Comparison of ENCODE assay signal across 9 cellular contexts in genomic region chr19:48806818-48807589, GRCh38. TPM values are rescaled to one million over a fixed set of nuclear protein-coding genes. Genes with fewer than 3 reads are reported as not detected.
A peak's percentile ranks its signal among the peaks of the same experiment; 100 is the strongest.
DNase-seq lines count a peak whose midpoint lies in the region; ATAC-seq, FAIRE-seq and TF ChIP-seq lines count a peak whose summit lies in the region.
"Had no signal": no experiment of that assay in that cellular context is flagged by ENCODE, and none has a peak within 500 bp of the region (broad histone marks: within the 10 kb centered on the region; RNA-seq: fewer than 3 reads in every experiment).

No MANE protein-coding gene starts in this region.

- ATAC-seq in pancreas = peak; percentile 17 to 46 (median 44)

- H3K79me1 ChIP-seq in H1 (ENCODE audit: low read depth, low read length) = no peaks in the 10 kb centered on the region; the same call in 1 of the 2 replicates

- DNase-seq in GM03348 (ENCODE audit: low spot score) (peak; percentile 59), NCI-H2227 (lab: John Stamatoyannopoulos, UW; ENCODE audit: unreplicated experiment) (peak; percentile 10), H1 (ENCODE audit: low read depth in 1 of 2, low spot score in 2 of 2) (peak in 1 of 2 experiments; percentile 55), pancreas (no peak), NCI-H2107 (lab: John Stamatoyannopoulos, UW) (no peak), PC-9 (no peak)
- DNase-seq in activated naive CD4-positive, alpha-beta T cell treated with anti-CD3 and anti-CD28 coated beads, Interleukin-2, amount 50 U/mL, for 16 hours = no peak

- no peak overlapping the region for H3K23ac ChIP-seq in H1 (ENCODE audit: insufficient read length)

- TF ChIP-seq RAD21 in H1 (IDR thresholded peaks at IDR 0.05 in 1 of 2, conservative IDR thresholded peaks at IDR 0.05 in 1 of 2; ENCODE audit: low read depth in 2 of 2, low read length in 2 of 2) = no peak

- no peak overlapping the region for H2AFZ ChIP-seq in H1 (ENCODE audit: low read length)
- no peak overlapping the region for H2AFZ ChIP-seq in PC-9

- H3K79me2 ChIP-seq in H1 (ENCODE audit: control insufficient read depth in 1 of 2, insufficient read depth in 2 of 2, low read length in 2 of 2) (0 out of 4 replicates have a peak, but pooled peaks cover 0 to 7% of the 10 kb centered on the region in 2 experiments), PC-9 (ENCODE audit: low read depth) (no peaks in the 10 kb centered on the region)

- H3K23me2 ChIP-seq in H1 (ENCODE audit: low read depth, low read length) = peaks cover 6% of the 10 kb centered on the region; the same call in 1 of the 2 replicates

- H3K4me2 ChIP-seq in H1 (ENCODE audit: insufficient read depth in 1 of 2, low read depth in 2 of 2, low read length in 2 of 2) (peak overlapping the region; percentile 21 to 26; a peak in 1 of 4 replicates), PC-9 (no peak overlapping the region)

- no peak overlapping the region; the same call in 1 of the 2 replicates for H2BK12ac ChIP-seq in H1 (ENCODE audit: low read depth, low read length)

- peak overlapping the region; percentile 74; the same call in 1 of the 2 replicates for H2BK5ac ChIP-seq in H1 (ENCODE audit: low read depth, low read length)

- H2BK120ac ChIP-seq in H1 (replicated peaks; ENCODE audit: low read depth, low read length) = no peak overlapping the region

- peak overlapping the region in 1 of 4 experiments; percentile 3; a peak in 1 of 8 replicates for H3K4me3 ChIP-seq in H1 (ENCODE audit: extremely low read depth in 1 of 4, insufficient read depth in 2 of 4, low read depth in 3 of 4, low read length in 4 of 4)
- no peak overlapping the region for H3K4me3 ChIP-seq in pancreas
- H3K4me3 ChIP-seq in PC-9 = no peak overlapping the region

- peak overlapping the region; percentile 34 for H4K5ac ChIP-seq in H1 (ENCODE audit: insufficient read length, low read depth, low read length)

- no peak overlapping the region for H2BK20ac ChIP-seq in H1 (ENCODE audit: low read length)

- H3K9ac ChIP-seq in H1 (replicated peaks in 1 of 4; ENCODE audit: extremely low read depth in 1 of 4, low read depth in 3 of 4, low read length in 3 of 4) = no peak overlapping the region

- intact Hi-C loops in pancreas (cut with DNase I) = no loop called here
- intact Hi-C loops in PC-9 (cut with micrococcal nuclease; ENCODE audit: unreplicated experiment) = no loop called here

- peaks cover 66% of the 10 kb centered on the region for H3F3A ChIP-seq in PC-9 (ENCODE audit: insufficient read depth, low read depth)

- H4K91ac ChIP-seq in H1 (replicated peaks; ENCODE audit: insufficient read length, low read length) = peak overlapping the region; percentile 78

- 0 out of 2 replicates have a peak overlapping the region, but pooled peaks have one; percentile 77 for H2BK15ac ChIP-seq in H1 (ENCODE audit: low read length)

- H3K14ac ChIP-seq in H1 (ENCODE audit: insufficient read length) = no peak overlapping the region

- peak overlapping the region; percentile 12 for H3K4ac ChIP-seq in H1 (replicated peaks; ENCODE audit: insufficient read length, low read depth, low read length)

- H3K27me3 ChIP-seq in H1 (replicated peaks in 1 of 4; ENCODE audit: control insufficient read depth in 3 of 4, extremely low read depth in 1 of 4, insufficient read depth in 3 of 4, low read length in 3 of 4) = peaks cover 0 to 11% (median 0%) of the 10 kb centered on the region in 4 experiments; a peak in 3 of 7 replicates
- no peaks in the 10 kb centered on the region for H3K27me3 ChIP-seq in pancreas
- H3K27me3 ChIP-seq in PC-9 (ENCODE audit: insufficient read depth, low read depth) = no peaks in the 10 kb centered on the region

- TF ChIP-seq POLR2A in H1 (IDR thresholded peaks at IDR 0.05; ENCODE audit: control extremely low read depth in 1 of 2, low read depth in 2 of 2, low read length in 2 of 2) = no peak

- FAIRE-seq in H1 (lab: Jason Lieb, UNC) = no peak
- FAIRE-seq in pancreas (lab: Jason Lieb, UNC) = no peak
- FAIRE-seq: colon had no signal

- CTCF ChIA-PET in H1 (lab: Charles Lee; ENCODE audit: partially characterized antibody) = interaction anchor here (0.6 to 13.8 kb wide), 14 partner anchors 8 to 174 kb away, joined by 3 to 285 read pairs (median 5); partner anchors contain the start of genes FUT2 and HSD17B14
- CTCF ChIA-PET in PC-9 (lab: Charles Lee) = interaction anchor here (0.6 to 1.3 kb wide), 2 partner anchors 35 to 258 kb away, joined by 3 to 5 read pairs; partner anchors contain the start of gene NTF4

- peak overlapping the region; percentile 39; the same call in 1 of the 2 replicates for H4K8ac ChIP-seq in H1 (ENCODE audit: extremely low read depth, insufficient read depth, low read length)

- no peaks in the 10 kb centered on the region for H3K36me3 ChIP-seq in H1 (ENCODE audit: control insufficient read depth in 2 of 4, insufficient read depth in 4 of 4, low read length in 3 of 4)
- H3K36me3 ChIP-seq in pancreas = no peaks in the 10 kb centered on the region
- H3K36me3 ChIP-seq in PC-9 (ENCODE audit: low read depth) = no peaks in the 10 kb centered on the region

- POLR2A ChIA-PET in H1 (lab: Charles Lee; ENCODE audit: partially characterized antibody) = interaction anchor here (0.8 to 3.0 kb wide), 14 partner anchors 9 to 157 kb away, joined by 3 to 13 read pairs (median 4); partner anchors contain the start of gene PPP1R15A
- POLR2A ChIA-PET in PC-9 (lab: Charles Lee; ENCODE audit: unreplicated experiment) = interaction anchor here (0.7 kb wide), 1 partner anchor 11 kb away, joined by 3 read pairs; no protein-coding TSS in a partner anchor

- BruUV-seq in PC-9 (replicated peaks; lab: Mats Ljungman, UMichigan) = no TSS peak

- TF ChIP-seq EP300 in H1 (IDR thresholded peaks at IDR 0.05; ENCODE audit: borderline replicate concordance in 1 of 2, low read depth in 2 of 2, low read length in 2 of 2) = no peak

- H3K9me2 ChIP-seq in PC-9 (ENCODE audit: insufficient read depth) = no peaks in the 10 kb centered on the region

- WGBS in H1 (ENCODE audit: extremely low coverage in 1 of 2, insufficient coverage in 1 of 2, insufficient read length in 1 of 2, insufficient replicate concordance in 2 of 2, low coverage in 1 of 2, low lambda C conversion rate in 2 of 2, missing lambda C conversion rate in 1 of 2), 2 experiments = 70% methylated on average over 14 of the region's 17 CpGs; no CpG with 5 or more reads in 1 of the 2 experiments
- 50 to 51% methylated on average over 17 of the region's 17 CpGs for WGBS in pancreas, 2 donors

- peaks cover 0 to 19% (median 13%) of the 10 kb centered on the region in 4 experiments; a peak in 6 of 7 replicates for H3K4me1 ChIP-seq in H1 (replicated peaks in 1 of 4; ENCODE audit: control insufficient read depth in 3 of 4, insufficient read depth in 4 of 4, low read length in 3 of 4)
- peaks cover 0 to 3% (median 3%) of the 10 kb centered on the region in 3 donors for H3K4me1 ChIP-seq in pancreas
- H3K4me1 ChIP-seq in PC-9 (replicated peaks; ENCODE audit: insufficient read depth) = peaks cover 29% of the 10 kb centered on the region

- H3K27ac ChIP-seq in H1 (ENCODE audit: low read depth, low read length) (peak overlapping the region; percentile 36; the same call in 1 of the 2 replicates), pancreas (peak overlapping the region in 2 of 4 donors; percentile 12 to 18), PC-9 (no peak overlapping the region)

- TF ChIP-seq CTCF in H1 (IDR thresholded peaks at IDR 0.05; ENCODE audit: control extremely low read depth in 1 of 3, insufficient read depth in 1 of 3, low read depth in 1 of 3, low read length in 3 of 3) (no peak), pancreas (IDR thresholded peaks at IDR 0.05) (no peak), PC-9 (conservative IDR thresholded peaks at IDR 0.05) (no peak)

- H4K20me1 ChIP-seq in H1 (replicated peaks in 1 of 2; ENCODE audit: control insufficient read depth in 1 of 2, insufficient read depth in 2 of 2, low read length in 2 of 2) (peaks cover 0 to 1% of the 10 kb centered on the region in 2 experiments), PC-9 (ENCODE audit: insufficient read depth) (no peaks in the 10 kb centered on the region)

- no peaks in the 10 kb centered on the region for H3K9me3 ChIP-seq in H1 (ENCODE audit: insufficient read depth in 2 of 2, low read depth in 1 of 2, low read length in 1 of 2)
- H3K9me3 ChIP-seq in pancreas = no peaks in the 10 kb centered on the region
- no peaks in the 10 kb centered on the region for H3K9me3 ChIP-seq in PC-9 (ENCODE audit: insufficient read depth, low read depth)

- H3K56ac ChIP-seq in H1 (replicated peaks; ENCODE audit: insufficient read length, low read depth, low read length) = no peak overlapping the region

- peak overlapping the region; percentile 42; the same call in 1 of the 2 replicates for H3K18ac ChIP-seq in H1 (ENCODE audit: extremely low read depth, low read length)

- H2AK5ac ChIP-seq in H1 (ENCODE audit: low read depth, low read length) = no peak overlapping the region

RNA-seq across cellular contexts. Expression of gene BCAT2, which starts 3.8 kb away (rescaled TPM):
- 42.5 and 44.5 TPM in 2 replicates for total RNA-seq in H1 (2021; fragmentation: NEBNext Ultra II Directional; extraction: Animal tissue kit (Norgen Biotek cat#: 25700))
- polyA plus RNA-seq in H1 (2011; rRNA removed) (48.7 and 77.3 TPM in 2 replicates), pancreas (10 to 100 TPM; 59.7 to 91.8 TPM)
- polyA plus RNA-seq in H1 (2011; cell fraction: cytosol; rRNA removed) = 61.0 TPM
- polyA plus RNA-seq in H1 (2011; cell fraction: nucleus; rRNA removed) = 97.8 TPM
- 33.8 to 48.3 TPM (median 44.2 TPM) in 4 replicates for polyA plus RNA-seq in H1 (2012, experiment 1 of 2)
- polyA plus RNA-seq in H1 (2012, experiment 2 of 2) = 52.5 TPM
- 28.4 TPM for polyA plus RNA-seq in H1 (2013, experiment 1 of 2)
- polyA plus RNA-seq in H1 (2013, experiment 2 of 2) = 25.3 TPM
- 22.1 and 33.4 TPM in 2 replicates for polyA minus RNA-seq in H1 (2011; rRNA and poly(A)+ RNA removed)
- polyA minus RNA-seq in H1 (2011; cell fraction: cytosol; rRNA and poly(A)+ RNA removed) = 19.2 TPM
- 26.0 TPM for polyA minus RNA-seq in H1 (2011; cell fraction: nucleus; rRNA and poly(A)+ RNA removed)
- total RNA-seq in pancreas (10 to 100 TPM; 26.6 to 53.8 (median 36.3) TPM), PC-9 (2021) (69.7 and 70.5 TPM in 2 replicates)

RNA-seq across cellular contexts. Expression of gene HSD17B14, which starts 29.3 kb away (rescaled TPM):
- 8.4 and 9.7 TPM in 2 replicates for total RNA-seq in H1 (2021; fragmentation: NEBNext Ultra II Directional; extraction: Animal tissue kit (Norgen Biotek cat#: 25700))
- polyA plus RNA-seq in H1 (2011; rRNA removed) = 25.5 and 32.7 TPM in 2 replicates
- polyA plus RNA-seq in H1 (2011; cell fraction: cytosol; rRNA removed) = 24.6 TPM
- polyA plus RNA-seq in H1 (2011; cell fraction: nucleus; rRNA removed) = 33.3 TPM
- 12.8 to 19.2 TPM (median 18.4 TPM) in 4 replicates for polyA plus RNA-seq in H1 (2012, experiment 1 of 2)
- 18.2 TPM for polyA plus RNA-seq in H1 (2012, experiment 2 of 2)
- 6.1 TPM for polyA plus RNA-seq in H1 (2013, experiment 1 of 2)
- 5.6 TPM for polyA plus RNA-seq in H1 (2013, experiment 2 of 2)
- polyA minus RNA-seq in H1 (2011; rRNA and poly(A)+ RNA removed) = 3.5 and 5.0 TPM in 2 replicates
- polyA minus RNA-seq in H1 (2011; cell fraction: cytosol; rRNA and poly(A)+ RNA removed) = 6.0 TPM
- 5.5 TPM for polyA minus RNA-seq in H1 (2011; cell fraction: nucleus; rRNA and poly(A)+ RNA removed)
- total RNA-seq in pancreas = 1 to 10 TPM in 4 of 6 donors, under 1 TPM in 2; 0.69 to 4.0 (median 1.7) TPM
- 10 to 100 TPM in 1 of 2 donors, 1 to 10 TPM in 1; 8.5 to 25.4 TPM for polyA plus RNA-seq in pancreas
- total RNA-seq in PC-9 (2021) = 20.7 and 33.6 TPM in 2 replicates

RNA-seq across cellular contexts. Expression of gene FGF21, which starts 51.7 kb away (rescaled TPM):
- 0.48 TPM in 1 of 2 replicates, not detected in the other for total RNA-seq in H1 (2021; fragmentation: NEBNext Ultra II Directional; extraction: Animal tissue kit (Norgen Biotek cat#: 25700))
- 0.80 and 2.2 TPM in 2 replicates for polyA plus RNA-seq in H1 (2011; rRNA removed)
- 1.5 TPM for polyA plus RNA-seq in H1 (2011; cell fraction: cytosol; rRNA removed)
- polyA plus RNA-seq in H1 (2011; cell fraction: nucleus; rRNA removed) = 5.9 TPM
- polyA plus RNA-seq in H1 (2012, experiment 1 of 2) = 0.41 to 0.80 TPM (median 0.75 TPM) in 3 of 4 replicates, not detected in the other
- polyA plus RNA-seq in H1 (2012, experiment 2 of 2) = 0.42 TPM
- 0.43 TPM for polyA plus RNA-seq in H1 (2013, experiment 1 of 2)
- polyA plus RNA-seq in H1 (2013, experiment 2 of 2) = 0.46 TPM
- polyA minus RNA-seq in H1 (2011; rRNA and poly(A)+ RNA removed) = 0.41 and 0.69 TPM in 2 replicates
- polyA minus RNA-seq in H1 (2011; cell fraction: cytosol; rRNA and poly(A)+ RNA removed) = not detected
- 1.9 TPM for polyA minus RNA-seq in H1 (2011; cell fraction: nucleus; rRNA and poly(A)+ RNA removed)
- total RNA-seq in pancreas = under 1 TPM in 1 of 6 donors, not detected in 5; 0.51 TPM
- not detected for polyA plus RNA-seq in pancreas
- total RNA-seq in PC-9 (2021) = 0.41 and 0.78 TPM in 2 replicates
- total RNA-seq: T-helper 2 cell treated with Interferon-gamma antibody and Interleukin-4, amounts not matched to agents 100 ng/mL and 5 ng/mL, for 36 hours had no signal

RNA-seq across cellular contexts. Expression of gene FUT1, which starts 54.6 kb away (rescaled TPM):
- 12.2 and 12.9 TPM in 2 replicates for total RNA-seq in H1 (2021; fragmentation: NEBNext Ultra II Directional; extraction: Animal tissue kit (Norgen Biotek cat#: 25700))
- polyA plus RNA-seq in H1 (2011; rRNA removed) (7.4 and 12.4 TPM in 2 replicates), pancreas (10 to 100 TPM in 1 of 2 donors, 1 to 10 TPM in 1; 7.7 to 12.7 TPM)
- polyA plus RNA-seq in H1 (2011; cell fraction: cytosol; rRNA removed) = 10.5 TPM
- 13.8 TPM for polyA plus RNA-seq in H1 (2011; cell fraction: nucleus; rRNA removed)
- polyA plus RNA-seq in H1 (2012, experiment 1 of 2) = 6.4 to 7.6 TPM (median 7.4 TPM) in 4 replicates
- 6.4 TPM for polyA plus RNA-seq in H1 (2012, experiment 2 of 2)
- polyA plus RNA-seq in H1 (2013, experiment 1 of 2) = 8.6 TPM
- polyA plus RNA-seq in H1 (2013, experiment 2 of 2) = 9.4 TPM
- polyA minus RNA-seq in H1 (2011; rRNA and poly(A)+ RNA removed) = 10.9 and 15.3 TPM in 2 replicates
- 13.0 TPM for polyA minus RNA-seq in H1 (2011; cell fraction: cytosol; rRNA and poly(A)+ RNA removed)
- 12.6 TPM for polyA minus RNA-seq in H1 (2011; cell fraction: nucleus; rRNA and poly(A)+ RNA removed)
- total RNA-seq in pancreas (10 to 100 TPM in 4 of 6 donors, 1 to 10 TPM in 2; 6.5 to 29.7 (median 12.6) TPM), PC-9 (2021) (7.9 and 9.6 TPM in 2 replicates)

Comparison
In these comparisons a context has a peak if more than half of its experiments do, and no peak if none do; other contexts are left out.
1. DNase-seq: peak in GM03348 (single experiment) and NCI-H2227 (single experiment); none in pancreas (0 of 6), NCI-H2107 (single experiment), activated naive CD4-positive, alpha-beta T cell treated with anti-CD3 and anti-CD28 coated beads, Interleukin-2, amount 50 U/mL, for 16 hours (single experiment) and PC-9 (0 of 2).